Comparison of ENCODE assay signal across 33 cellular contexts in the genomic region with DNA sequence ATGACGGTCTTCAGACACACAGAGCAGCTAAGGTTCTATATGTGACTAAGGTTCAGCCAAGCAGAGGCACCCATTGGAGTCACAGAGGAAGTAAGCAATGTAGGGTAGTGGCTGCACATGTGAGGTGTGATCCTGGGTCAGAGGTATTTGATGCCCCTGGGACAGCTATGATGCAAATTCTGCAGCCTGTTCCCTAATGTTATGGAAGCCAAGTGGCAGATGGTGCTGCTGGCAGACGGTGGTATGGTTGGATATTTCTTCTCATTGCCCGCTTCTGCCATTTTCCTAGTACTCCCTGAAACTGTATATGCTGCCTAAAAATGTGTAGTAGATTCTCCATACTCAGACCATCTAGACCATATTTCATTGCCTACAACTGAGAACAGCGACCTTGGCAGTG. TPM values are rescaled to one million over a fixed set of nuclear protein-coding genes. Genes with fewer than 3 reads are reported as not detected.
"Had no signal": no experiment of that assay in that cellular context is flagged by ENCODE, and none has a peak within 500 bp of the region (broad histone marks: within the 10 kb centered on the region; RNA-seq: fewer than 3 reads in every experiment).

No MANE protein-coding gene starts in this region.

- H3K36me3 ChIP-seq: adrenal gland, breast epithelium, SJCRH30 had no signal

- H3K27ac Mint-ChIP-seq: activated CD4-positive, alpha-beta T cell treated with anti-CD3 and anti-CD28 coated beads, Interleukin-2, amount 10 ng/mL, durations not matched to agents 24 days and 14 days; activated CD8-positive, alpha-beta T cell treated with anti-CD3 and anti-CD28 coated beads for 36 hours; activated naive CD4-positive, alpha-beta T cell treated with anti-CD3 and anti-CD28 coated beads, Interleukin-2, amount 50 U/mL, for 24 hours; activated T-helper 2 cell treated with anti-CD3 and anti-CD28 coated beads, Interferon-gamma antibody, Interleukin-2, Interleukin-4, amounts not matched to agents 10 μg/mL and 5 μg/mL and 100 μg/mL, durations not matched to agents 14 hours and 24 hours and 36 hours; T-helper 2 cell treated with Interferon-gamma antibody and Interleukin-4, amounts not matched to agents 5 μg/mL and 100 μg/mL, for 36 hours had no signal

- H3K4me1 ChIP-seq: adrenal gland, body of pancreas, breast epithelium, SJCRH30 had no signal

- H3K4me3 ChIP-seq: adrenal gland, body of pancreas, breast epithelium, SJCRH30, SK-N-MC had no signal

- H3K9me3 Mint-ChIP-seq: activated CD4-positive, alpha-beta T cell treated with anti-CD3 and anti-CD28 coated beads, Interleukin-2, amount 10 ng/mL, durations not matched to agents 24 days and 14 days; T-helper 2 cell treated with Interferon-gamma antibody and Interleukin-4, amounts not matched to agents 5 μg/mL and 100 μg/mL, for 36 hours had no signal

- H3K27ac ChIP-seq: adrenal gland, body of pancreas, breast epithelium, SJCRH30 had no signal

- ATAC-seq: activated CD8-positive, alpha-beta T cell treated with anti-CD3 and anti-CD28 coated beads for 36 hours; body of pancreas; Panc1 had no signal

- H3K27me3 ChIP-seq: adrenal gland, body of pancreas, breast epithelium had no signal

- H3K9me3 ChIP-seq: adrenal gland, body of pancreas, breast epithelium, SJCRH30 had no signal

- H3K36me3 Mint-ChIP-seq: activated naive CD4-positive, alpha-beta T cell treated with anti-CD3 and anti-CD28 coated beads, Interleukin-2, amount 50 U/mL, for 24 hours had no signal

- FAIRE-seq: astrocyte, TTC549 had no signal

- DNase-seq: activated CD4-positive, alpha-beta T cell treated with anti-CD3 and anti-CD28 coated beads, Interleukin-2, amount 10 ng/mL, durations not matched to agents 24 days and 14 days; activated CD4-positive, alpha-beta T cell treated with anti-CD3 and anti-CD28 coated beads, Interleukin-2, amount 50 U/mL, for 4 hours; activated CD8-positive, alpha-beta T cell treated with anti-CD3 and anti-CD28 coated beads for 36 hours; activated gamma-delta T cell; activated naive CD4-positive, alpha-beta T cell treated with Interleukin-2 at 50 U/mL for 16 hours; activated T-cell treated with anti-CD3 and anti-CD28 coated beads, Interleukin-2, amount 50 U/mL, for 1 hour; adrenal gland; body of pancreas; cerebellar nuclear complex; Karpas-422; KBM-7; NCI-H1105; NCI-H1417 treated with DMSO at 0.1 percent for 48 hours; NCI-H187 treated with DMSO at 0.1 percent for 48 hours; NCI-H2081; NCI-H345; NCI-H524 treated with DMSO at 0.1 percent for 48 hours; SHP77; SJCRH30 had no signal

RNA-seq across cellular contexts. Expression of gene TAS2R16, which starts 7.2 kb away (rescaled TPM):
- total RNA-seq: activated CD4-positive, alpha-beta T cell treated with anti-CD3 and anti-CD28 coated beads, Interleukin-2, amount 10 ng/mL, durations not matched to agents 24 days and 14 days; activated CD8-positive, alpha-beta memory T cell treated with anti-CD3 and anti-CD28 coated beads for 36 hours; activated CD8-positive, alpha-beta T cell treated with anti-CD3 and anti-CD28 coated beads for 36 hours; activated T-helper 2 cell treated with anti-CD3 and anti-CD28 coated beads, Interferon-gamma antibody, Interleukin-2, Interleukin-4, amounts not matched to agents 10 μg/mL and 5 μg/mL and 100 μg/mL, durations not matched to agents 14 hours and 24 hours and 36 hours; adrenal gland; astrocyte; body of pancreas; breast epithelium; cardiac septum; MCF 10A; NCI-H460; RPMI7951; SJCRH30; T-helper 1 cell treated with Interleukin-12 subunit alpha and Interleukin-12 subunit beta and Interleukin-4 antibody, amounts not matched to agents 30 ng/mL and 1 ng/mL, for 36 hours had no signal
- polyA plus RNA-seq: adrenal gland had no signal
